Comparison of ENCODE assay signal across 18 cellular contexts in genomic region chr7:39217752-39218151, GRCh38.
DNase-seq lines count a peak whose midpoint lies in the region; ATAC-seq and TF ChIP-seq lines count a peak whose summit lies in the region.
"Had no signal": no experiment of that assay in that cellular context is flagged by ENCODE, and none has a peak within 500 bp of the region (broad histone marks: within the 10 kb centered on the region; RNA-seq: fewer than 3 reads in every experiment).

No MANE protein-coding gene starts in this region.

- no peaks in the 10 kb centered on the region for H3K9me3 Mint-ChIP-seq in nephron
- H3K9me3 Mint-ChIP-seq: GM23338 had no signal

- H3K9me3 ChIP-seq in A673 (ENCODE audit: low read depth, low read length, poor library complexity, severe bottlenecking), result no peaks in the 10 kb centered on the region
- H3K9me3 ChIP-seq: A549, BLaER1 had no signal

- TF ChIP-seq CTCF in A673 (conservative IDR thresholded peaks at IDR 0.05; ENCODE audit: low read depth, low read length) (no peak), nephron (IDR thresholded peaks at IDR 0.05; ENCODE audit: unreplicated experiment in 3 of 3) (no peak)

- BruUV-seq in A673 (replicated peaks; lab: Mats Ljungman, UMichigan), result no TSS peak

- no peak overlapping the region for H3K4me3 ChIP-seq in A673 (ENCODE audit: low read depth, low read length, poor library complexity, severe bottlenecking)
- H3K4me3 ChIP-seq: A549, BLaER1, GM23338 had no signal

- H3K4me3 Mint-ChIP-seq in nephron, result no peak overlapping the region
- H3K4me3 Mint-ChIP-seq: CD14-positive monocyte; CD4-positive, alpha-beta memory T cell; GM23338 had no signal

- intact Hi-C loops in A673 (cut with micrococcal nuclease; ENCODE audit: unreplicated experiment), result no loop called here
- intact Hi-C loops in left cardiac atrium (cut with DNase I), result no loop called here

- ATAC-seq in left cardiac atrium, result no peak
- ATAC-seq: A549, GM23338 had no signal

- H3K27me3 ChIP-seq in A673 (replicated peaks; ENCODE audit: insufficient read depth, low read depth, low read length, poor library complexity), result no peaks in the 10 kb centered on the region
- H3K27me3 ChIP-seq: BLaER1 had no signal

- CTCF ChIA-PET in A673 (lab: Charles Lee), result no interaction called here

- peaks cover 5% of the 10 kb centered on the region for H3K27me3 Mint-ChIP-seq in nephron (ENCODE audit: low read depth)
- H3K27me3 Mint-ChIP-seq: CD4-positive, alpha-beta memory T cell had no signal

- POLR2A ChIA-PET in A673 (lab: Charles Lee; ENCODE audit: low non-redundant PET), result no interaction called here

- no peak overlapping the region for H3K27ac ChIP-seq in A673 (ENCODE audit: low read depth, low read length, poor library complexity, severe bottlenecking)
- H3K27ac ChIP-seq: 22Rv1, A549, BLaER1 had no signal

- no peaks in the 10 kb centered on the region for H3K36me3 ChIP-seq in A673 (ENCODE audit: insufficient read depth, low read length, poor library complexity, severe bottlenecking)
- H3K36me3 ChIP-seq: BLaER1 had no signal

- no peaks in the 10 kb centered on the region for H3K36me3 Mint-ChIP-seq in nephron (ENCODE audit: low read depth)
- H3K36me3 Mint-ChIP-seq: CD14-positive monocyte; CD4-positive, alpha-beta memory T cell had no signal

- H3K4me1 ChIP-seq in A673 (ENCODE audit: insufficient read depth, low read length, poor library complexity, severe bottlenecking), result no peaks in the 10 kb centered on the region
- H3K4me1 ChIP-seq: A549, BLaER1 had no signal

- DNase-seq in NCI-H2081 (lab: John Stamatoyannopoulos, UW) (peak; percentile 14 to 53), NCI-H2081 treated with DMSO at 0.1 percent for 48 hours (lab: John Stamatoyannopoulos, UW) (no peak), A673 (ENCODE audit: low spot score) (peak; percentile 27), NCI-H69 (lab: John Stamatoyannopoulos, UW) (peak; percentile 65), NCI-H2029 (lab: John Stamatoyannopoulos, UW) (no peak), NCI-H2227 (lab: John Stamatoyannopoulos, UW; ENCODE audit: unreplicated experiment) (no peak), left cardiac atrium (no peak)
- DNase-seq: CD4-positive, alpha-beta memory T cell; DMS153; DMS79; GDM1; HCEC 1CT had no signal

- peaks cover 21% of the 10 kb centered on the region for H3K4me1 Mint-ChIP-seq in nephron
- H3K4me1 Mint-ChIP-seq: CD14-positive monocyte; CD4-positive, alpha-beta memory T cell had no signal

- H3K27ac Mint-ChIP-seq in nephron, result peak overlapping the region; percentile 52 to 64 (median 60)
- H3K27ac Mint-ChIP-seq: CD14-positive monocyte; CD4-positive, alpha-beta memory T cell; GM23338 had no signal

Comparison
In these comparisons a context has a peak if more than half of its experiments do, and no peak if none do; other contexts are left out.
1. DNase-seq: peak in NCI-H2081 (2 of 2), A673 (single experiment) and NCI-H69 (single experiment); none in NCI-H2081 treated with DMSO at 0.1 percent for 48 hours (single experiment), NCI-H2029 (single experiment), NCI-H2227 (single experiment) and left cardiac atrium (single experiment).